19 cellular contexts compared by ENCODE assay signal in the genomic region with DNA sequence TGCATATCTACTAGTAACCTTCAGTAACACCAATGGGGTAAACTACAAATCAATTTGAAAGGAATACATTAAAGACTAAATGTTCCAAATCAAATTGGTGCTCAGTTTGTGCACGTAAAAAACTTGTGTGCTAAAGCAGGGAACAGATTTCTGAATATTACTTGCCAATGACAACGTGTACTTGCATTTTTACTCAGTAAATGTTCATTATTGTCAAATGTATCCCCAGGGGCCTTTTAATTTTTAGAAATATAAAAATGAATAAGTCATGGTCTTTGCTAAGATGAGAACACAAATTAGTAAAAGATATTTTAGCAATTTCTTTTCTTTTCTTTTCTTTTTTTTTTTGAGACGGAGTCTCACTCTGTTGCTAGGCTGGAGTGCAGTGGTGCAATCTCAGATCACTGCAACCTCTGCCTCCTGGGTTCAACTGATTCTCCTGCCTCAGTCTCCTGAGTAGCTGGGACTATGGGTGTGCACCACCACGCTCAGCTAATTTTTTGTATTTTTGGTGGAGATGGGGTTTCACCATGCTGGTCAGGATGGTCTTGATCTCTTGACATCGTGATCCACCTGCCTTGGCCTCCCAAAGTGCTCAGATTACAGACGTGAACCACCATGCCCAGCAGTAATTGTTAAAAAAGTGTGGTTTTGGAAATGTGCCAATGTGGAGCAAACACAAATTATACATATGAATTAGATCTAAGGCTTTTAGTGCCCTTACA. TPM values are rescaled to one million over a fixed set of nuclear protein-coding genes. Genes with fewer than 3 reads are reported as not detected.
DNase-seq lines count a peak whose midpoint lies in the region; ATAC-seq, FAIRE-seq and TF ChIP-seq lines count a peak whose summit lies in the region.
"Had no signal": no experiment of that assay in that cellular context is flagged by ENCODE, and none has a peak within 500 bp of the region (broad histone marks: within the 10 kb centered on the region; RNA-seq: fewer than 3 reads in every experiment).

No MANE protein-coding gene starts in this region.

- H3K9me3 Mint-ChIP-seq in activated CD4-positive, alpha-beta memory T cell treated with anti-CD3 and anti-CD28 coated beads for 36 hours = no peaks in the 10 kb centered on the region
- H3K9me3 Mint-ChIP-seq in activated CD4-positive, alpha-beta memory T cell treated with anti-CD3 and anti-CD28 coated beads, Interleukin-2, amount 10 ng/mL, durations not matched to agents 7 days and 5 days = no peaks in the 10 kb centered on the region
- H3K9me3 Mint-ChIP-seq: activated naive CD4-positive, alpha-beta T cell treated with anti-CD3 and anti-CD28 coated beads for 36 hours; CD4-positive, alpha-beta T cell had no signal

- DNase-seq in activated CD4-positive, alpha-beta memory T cell treated with anti-CD3 and anti-CD28 coated beads for 36 hours = no peak
- DNase-seq in activated CD4-positive, alpha-beta memory T cell treated with anti-CD3 and anti-CD28 coated beads, Interleukin-2, amount 10 ng/mL, durations not matched to agents 7 days and 5 days = no peak
- DNase-seq in GM19239 (ENCODE audit: insufficient read length, low spot score) (no peak), NCI-H69 (lab: John Stamatoyannopoulos, UW) (peak; percentile 56), foreskin keratinocyte (no peak), NCI-H2107 treated with DMSO at 0.1 percent for 48 hours (lab: John Stamatoyannopoulos, UW; ENCODE audit: unreplicated experiment) (no peak), AG08395 (ENCODE audit: low spot score) (no peak)
- DNase-seq: activated CD4-positive, alpha-beta T cell treated with anti-CD3 and anti-CD28 coated beads for 36 hours; activated naive CD4-positive, alpha-beta T cell treated with anti-CD3 and anti-CD28 coated beads for 36 hours; aorta; CD4-positive, alpha-beta T cell; effector CD8-positive, alpha-beta T cell; glutamatergic neuron; left ventricle myocardium inferior; NCI-H1417 treated with DMSO at 0.1 percent for 48 hours; Right ventricle myocardium superior; spleen; testis had no signal

- FAIRE-seq in GM19239 (lab: Jason Lieb, UNC) = peak; percentile 11

- CTCF ChIA-PET in activated CD4-positive, alpha-beta memory T cell treated with anti-CD3 and anti-CD28 coated beads for 36 hours (lab: Charles Lee) = interaction anchor here (1.1 to 3.0 kb wide), 6 partner anchors 11 to 115 kb away, joined by 3 to 10 read pairs (median 6); a partner anchor contains a TSS
- CTCF ChIA-PET in activated CD4-positive, alpha-beta memory T cell treated with anti-CD3 and anti-CD28 coated beads, Interleukin-2, amount 10 ng/mL, durations not matched to agents 7 days and 5 days (lab: Charles Lee) = interaction anchor here (0.6 to 1.5 kb wide), 3 partner anchors 37 to 89 kb away, joined by 3 to 6 read pairs (median 3); no protein-coding TSS in a partner anchor

- H3K27me3 ChIP-seq in foreskin keratinocyte = no peaks in the 10 kb centered on the region
- H3K27me3 ChIP-seq: spleen, testis had no signal

- peaks cover 43% of the 10 kb centered on the region for H3K4me1 ChIP-seq in foreskin keratinocyte
- H3K4me1 ChIP-seq: left ventricle myocardium inferior, spleen, testis had no signal

- no peak for TF ChIP-seq CTCF in foreskin keratinocyte (conservative IDR thresholded peaks at IDR 0.05)

- no peaks in the 10 kb centered on the region for H3K36me3 Mint-ChIP-seq in activated CD4-positive, alpha-beta memory T cell treated with anti-CD3 and anti-CD28 coated beads for 36 hours
- H3K36me3 Mint-ChIP-seq in activated CD4-positive, alpha-beta memory T cell treated with anti-CD3 and anti-CD28 coated beads, Interleukin-2, amount 10 ng/mL, durations not matched to agents 7 days and 5 days (ENCODE audit: low read depth) = no peaks in the 10 kb centered on the region

- H3K4me3 Mint-ChIP-seq in activated CD4-positive, alpha-beta memory T cell treated with anti-CD3 and anti-CD28 coated beads for 36 hours = no peak overlapping the region
- H3K4me3 Mint-ChIP-seq in activated CD4-positive, alpha-beta memory T cell treated with anti-CD3 and anti-CD28 coated beads, Interleukin-2, amount 10 ng/mL, durations not matched to agents 7 days and 5 days = no peak overlapping the region
- H3K4me3 Mint-ChIP-seq: activated naive CD4-positive, alpha-beta T cell treated with anti-CD3 and anti-CD28 coated beads for 36 hours; CD4-positive, alpha-beta T cell had no signal

- H3K4me1 Mint-ChIP-seq in activated CD4-positive, alpha-beta memory T cell treated with anti-CD3 and anti-CD28 coated beads for 36 hours (ENCODE audit: low read depth) = peaks cover 48% of the 10 kb centered on the region
- peaks cover 41% of the 10 kb centered on the region for H3K4me1 Mint-ChIP-seq in activated CD4-positive, alpha-beta memory T cell treated with anti-CD3 and anti-CD28 coated beads, Interleukin-2, amount 10 ng/mL, durations not matched to agents 7 days and 5 days

- ATAC-seq in foreskin keratinocyte = peak; percentile 2
- ATAC-seq in HG03095 (IDR thresholded peaks at IDR 0.05; ENCODE audit: unreplicated experiment) = no peak

- peak overlapping the region; percentile 18 for H3K27ac Mint-ChIP-seq in activated CD4-positive, alpha-beta memory T cell treated with anti-CD3 and anti-CD28 coated beads for 36 hours
- no peak overlapping the region for H3K27ac Mint-ChIP-seq in activated CD4-positive, alpha-beta memory T cell treated with anti-CD3 and anti-CD28 coated beads, Interleukin-2, amount 10 ng/mL, durations not matched to agents 7 days and 5 days
- H3K27ac Mint-ChIP-seq: activated naive CD4-positive, alpha-beta T cell treated with anti-CD3 and anti-CD28 coated beads for 36 hours; CD4-positive, alpha-beta T cell had no signal

- H3K27ac ChIP-seq in foreskin keratinocyte = peak overlapping the region; percentile 46
- H3K27ac ChIP-seq: left ventricle myocardium inferior, spleen, testis had no signal

- POLR2A ChIA-PET in activated CD4-positive, alpha-beta memory T cell treated with anti-CD3 and anti-CD28 coated beads for 36 hours (lab: Charles Lee) = interaction anchor here (1.9 to 3.4 kb wide), 2 partner anchors 48 to 52 kb away, joined by 10 to 65 read pairs; a partner anchor contains a TSS
- POLR2A ChIA-PET in activated CD4-positive, alpha-beta memory T cell treated with anti-CD3 and anti-CD28 coated beads, Interleukin-2, amount 10 ng/mL, durations not matched to agents 7 days and 5 days (lab: Charles Lee) = interaction anchor here (1.8 to 3.4 kb wide), 2 partner anchors 48 to 52 kb away, joined by 12 to 22 read pairs; a partner anchor contains a TSS

- H3K27me3 Mint-ChIP-seq in activated CD4-positive, alpha-beta memory T cell treated with anti-CD3 and anti-CD28 coated beads for 36 hours = peaks cover 5% of the 10 kb centered on the region
- no peaks in the 10 kb centered on the region for H3K27me3 Mint-ChIP-seq in activated CD4-positive, alpha-beta memory T cell treated with anti-CD3 and anti-CD28 coated beads, Interleukin-2, amount 10 ng/mL, durations not matched to agents 7 days and 5 days
- H3K27me3 Mint-ChIP-seq: CD4-positive, alpha-beta T cell had no signal

- intact Hi-C loops in activated CD4-positive, alpha-beta memory T cell treated with anti-CD3 and anti-CD28 coated beads for 36 hours (cut with micrococcal nuclease) = loop anchor here (1.0 to 10.0 kb wide), 6 partner anchors 31 to 918 kb away; a partner anchor contains a TSS

RNA-seq across cellular contexts. Expression of a gene that starts 52.6 kb away (rescaled TPM):
- 100 to 1,000 TPM in 1 of 2 experiments, 10 to 100 TPM in 1; 97.6 to 104 TPM for total RNA-seq in activated CD4-positive, alpha-beta memory T cell treated with anti-CD3 and anti-CD28 coated beads for 36 hours
- total RNA-seq in activated CD4-positive, alpha-beta memory T cell treated with anti-CD3 and anti-CD28 coated beads, Interleukin-2, amount 10 ng/mL, durations not matched to agents 7 days and 5 days = 10 to 100 TPM; 35.3 to 37.7 TPM
- total RNA-seq in foreskin keratinocyte = 31.5 and 43.9 TPM in 2 replicates
- polyA plus RNA-seq in foreskin keratinocyte = 19.6 and 30.1 TPM in 2 replicates
- total RNA-seq: Right ventricle myocardium superior had no signal
